ENCODE assay signal across 8 cellular contexts in genomic region chr1:24385160-24385939, GRCh38. TPM values are rescaled to one million over a fixed set of nuclear protein-coding genes. Genes with fewer than 3 reads are reported as not detected.
A peak's percentile ranks its signal among the peaks of the same experiment; 100 is the strongest.
DNase-seq lines count a peak whose midpoint lies in the region; ATAC-seq and TF ChIP-seq lines count a peak whose summit lies in the region.

No MANE protein-coding gene starts in this region.

- ATAC-seq in left cardiac atrium (no peak), GM18858 (IDR thresholded peaks at IDR 0.05; ENCODE audit: unreplicated experiment) (no peak), GM19455 (IDR thresholded peaks at IDR 0.05; ENCODE audit: unreplicated experiment) (no peak)

- peak; percentile 28 for TF ChIP-seq CTCF in GM13976 (IDR thresholded peaks at IDR 0.05; ENCODE audit: borderline replicate concordance, control extremely low read depth, extremely low read depth, insufficient read depth, missing control alignments)
- peak; percentile 55 for TF ChIP-seq CTCF in retinal pigment epithelial cell (conservative IDR thresholded peaks at IDR 0.05; ENCODE audit: low read depth, low read length)

- in situ Hi-C loops in GM13976 (cut with MboI; ENCODE audit: low sequenced_read_pairs, unreplicated experiment), result no loop called here

- DNase-seq in GM13976 (ENCODE audit: low spot score), result peak; percentile 21
- peak; percentile 23 for DNase-seq in RPMI8226
- peak; percentile 38 for DNase-seq in dermis blood vessel endothelial cell
- no peak for DNase-seq in retinal pigment epithelial cell (ENCODE audit: low read depth)
- no peak for DNase-seq in left cardiac atrium
- no peak for DNase-seq in AG08395 (ENCODE audit: low spot score)

- no peak overlapping the region for H3K4me3 ChIP-seq in retinal pigment epithelial cell (ENCODE audit: low read length)

- intact Hi-C loops in left cardiac atrium (cut with DNase I), result no loop called here

RNA-seq across cellular contexts. Expression of gene STPG1, which starts 28.2 kb away (rescaled TPM):
- total RNA-seq in dermis blood vessel endothelial cell, result 1.9 and 2.1 TPM in 2 replicates
- 1 to 10 TPM; 4.6 to 6.6 TPM for total RNA-seq in left cardiac atrium

RNA-seq across cellular contexts. Expression of gene NIPAL3, which starts 30.3 kb away (rescaled TPM):
- total RNA-seq in dermis blood vessel endothelial cell (25.4 and 31.7 TPM in 2 replicates), left cardiac atrium (10 to 100 TPM; 20.4 to 26.2 TPM)

Comparison
In these comparisons a context has a peak if more than half of its experiments do, and no peak if none do; other contexts are left out.
1. DNase-seq: peak in GM13976 (single experiment), RPMI8226 (single experiment) and dermis blood vessel endothelial cell (single experiment); none in retinal pigment epithelial cell (single experiment), left cardiac atrium (single experiment) and AG08395 (single experiment).